In genomic region chr10:66925896-66926719, GRCh38 we compare ENCODE assay signal across 8 cellular contexts. TPM values are rescaled to one million over a fixed set of nuclear protein-coding genes. Genes with fewer than 3 reads are reported as not detected.
DNase-seq lines count a peak whose midpoint lies in the region; ATAC-seq and TF ChIP-seq lines count a peak whose summit lies in the region.

Gene LRRTM3, plus strand, starts transcription at chr10:66926036.

- H4K20me1 ChIP-seq in GM23248 (ENCODE audit: insufficient read depth): no peaks in the 10 kb centered on the region

- H3K36me3 ChIP-seq in GM23248 (ENCODE audit: low read depth) (no peaks in the 10 kb centered on the region), ectodermal cell (ENCODE audit: control insufficient read depth, insufficient read depth, low read length) (no peaks in the 10 kb centered on the region), lung (ENCODE audit: control insufficient read depth in 2 of 2, insufficient read depth in 2 of 2, low read length in 2 of 2) (no peaks in the 10 kb centered on the region), testis (ENCODE audit: low read depth, missing control alignments) (no peaks in the 10 kb centered on the region)

- TF ChIP-seq EP300 in Ishikawa (IDR thresholded peaks at IDR 0.05; ENCODE audit: borderline replicate concordance): no peak

- H3K9me2 ChIP-seq in GM23248 (ENCODE audit: insufficient read depth): no peaks in the 10 kb centered on the region

- no peak within 1 kb of the TSS for H3K9ac ChIP-seq in GM23248

- WGBS in GM23248 (ENCODE audit: low coverage in 1 of 2, low lambda C conversion rate in 2 of 2, missing lambda C conversion rate in 2 of 2), 2 experiments: 11% methylated on average over 14 to 16 of the region's 16 CpGs
- WGBS in ectodermal cell, 2 experiments: 7 to 8% methylated on average over 13 to 15 of the region's 16 CpGs
- WGBS in lung, 2 donors: 5 to 6% methylated on average over 16 of the region's 16 CpGs
- WGBS in testis, 2 donors: 2 to 4% methylated on average over 16 of the region's 16 CpGs

- ATAC-seq in Right ventricle myocardium inferior (peak; percentile 89), lung (ENCODE audit: insufficient read depth, low FRiP score) (peak; percentile 85)

- H3K27me3 ChIP-seq in GM23248 (replicated peaks; ENCODE audit: insufficient read depth) (peaks cover 31% of the 10 kb centered on the region), ectodermal cell (ENCODE audit: control insufficient read depth, insufficient read depth, low read length, poor library complexity, severe bottlenecking) (peaks cover 34% of the 10 kb centered on the region), lung (ENCODE audit: control insufficient read depth, insufficient read depth) (peaks cover 4% of the 10 kb centered on the region), testis (no peaks in the 10 kb centered on the region)

- in situ Hi-C loops in GM23248 (cut with MboI) (no loop called here), SK-MEL-5 (cut with HindIII; ENCODE audit: low pct_unique_long_range_greater_than_20kb, low sequenced_read_pairs) (no loop called here)

- H2AFZ ChIP-seq in GM23248: 0 out of 2 replicates have a peak within 1 kb of the TSS, but pooled peaks have one; percentile 35

- peak; percentile 59 for TF ChIP-seq RAD21 in Ishikawa (IDR thresholded peaks at IDR 0.05; ENCODE audit: low read depth)

- H3K4me2 ChIP-seq in GM23248 (ENCODE audit: unreplicated experiment): peak within 1 kb of the TSS; percentile 65

- no peaks in the 10 kb centered on the region for H3F3A ChIP-seq in GM23248 (ENCODE audit: insufficient read depth)

- H3K4me3 ChIP-seq in GM23248: 0 out of 2 replicates have a peak within 1 kb of the TSS, but pooled peaks have one; percentile 30
- H3K4me3 ChIP-seq in ectodermal cell (ENCODE audit: insufficient read depth, low read depth, low read length): peak within 1 kb of the TSS; percentile 31
- no peak within 1 kb of the TSS for H3K4me3 ChIP-seq in lung
- H3K4me3 ChIP-seq in testis: peak within 1 kb of the TSS in 1 of 2 donors; percentile 46

- no peaks in the 10 kb centered on the region for H3K79me2 ChIP-seq in GM23248 (ENCODE audit: insufficient read depth)

- H3K27ac ChIP-seq in GM23248 (no peak within 1 kb of the TSS), ectodermal cell (ENCODE audit: insufficient read depth, low read depth, low read length, poor library complexity, severe bottlenecking) (no peak within 1 kb of the TSS), lung (ENCODE audit: low read depth in 1 of 2, low read length in 1 of 2) (no peak within 1 kb of the TSS), testis (no peak within 1 kb of the TSS)

- TF ChIP-seq POLR2A in testis (IDR thresholded peaks at IDR 0.05): no peak

- no peaks in the 10 kb centered on the region for H3K9me3 ChIP-seq in GM23248 (ENCODE audit: low read depth)
- no peaks in the 10 kb centered on the region for H3K9me3 ChIP-seq in ectodermal cell (ENCODE audit: control insufficient read depth, low read length)
- H3K9me3 ChIP-seq in lung (ENCODE audit: control insufficient read depth in 2 of 2, insufficient read depth in 1 of 2, low read length in 1 of 2): no peaks in the 10 kb centered on the region
- no peaks in the 10 kb centered on the region for H3K9me3 ChIP-seq in testis

- no peaks in the 10 kb centered on the region for H3K4me1 ChIP-seq in GM23248 (ENCODE audit: insufficient read depth)
- peaks cover 11% of the 10 kb centered on the region for H3K4me1 ChIP-seq in ectodermal cell (ENCODE audit: control insufficient read depth, insufficient read depth, low read length)
- H3K4me1 ChIP-seq in lung (ENCODE audit: control insufficient read depth in 2 of 2, insufficient read depth in 2 of 2, low read length in 2 of 2): no peaks in the 10 kb centered on the region
- H3K4me1 ChIP-seq in testis: peaks cover 8% of the 10 kb centered on the region

- DNase-seq in Right ventricle myocardium inferior (ENCODE audit: missing footprints) (no peak), cardiac septum (ENCODE audit: low spot score) (no peak), GM23248 (peak; percentile 71), SK-MEL-5 (ENCODE audit: low read depth, low spot score) (peak; percentile 79), lung (ENCODE audit: low spot score) (peak; percentile 37), testis (peak; percentile 88)

- no peak for TF ChIP-seq CTCF in lung (IDR thresholded peaks at IDR 0.05; ENCODE audit: control extremely low read depth, extremely low read depth)
- peak; percentile 67 to 76 (median 73) for TF ChIP-seq CTCF in testis (IDR thresholded peaks at IDR 0.05)

- intact Hi-C loops in Right ventricle myocardium inferior (cut with DNase I) (loop anchor here (10.0 kb wide), 2 partner anchors 599 to 611 kb away; no protein-coding TSS in a partner anchor), cardiac septum (cut with DNase I) (no loop called here), testis (cut with DNase I; ENCODE audit: low total_unique reads) (no loop called here)

TF ChIP-seq in Ishikawa, 13 proteins besides CTCF, POLR2A, EP300 and RAD21:
- TF ChIP-seq USF1 (IDR thresholded peaks at IDR 0.05) (0 out of 2 replicates have a peak, but pooled peaks have one; percentile 8), CREB1 (IDR thresholded peaks at IDR 0.05; ENCODE audit: low read depth) (no peak)

RNA-seq across cellular contexts. Expression of gene LRRTM3, which starts in this region (rescaled TPM):
- total RNA-seq in Right ventricle myocardium inferior: not detected
- not detected for total RNA-seq in cardiac septum
- total RNA-seq in GM23248 (2014; rRNA removed; shearing (Covaris generic)): not detected in 2 replicates
- polyA plus RNA-seq in GM23248 (2016; fragmentation: Nextera tagmentation; extraction: Ambion mirVana): not detected in 2 replicates
- total RNA-seq in SK-MEL-5 (2014; rRNA removed; shearing (Covaris generic)): not detected in 2 replicates
- polyA plus RNA-seq in SK-MEL-5 (2015; cell fraction: cytosol; rRNA removed): not detected in 2 replicates
- polyA plus RNA-seq in SK-MEL-5 (2015; cell fraction: nucleus; rRNA removed): not detected in 2 replicates
- polyA plus RNA-seq in ectodermal cell (2013, experiment 1 of 4): 0.26 TPM
- polyA plus RNA-seq in ectodermal cell (2013, experiment 2 of 4): 0.18 TPM
- 0.53 TPM for polyA plus RNA-seq in ectodermal cell (2013, experiment 3 of 4)
- polyA plus RNA-seq in ectodermal cell (2013, experiment 4 of 4): 0.36 TPM
- under 1 TPM; 0.06 to 0.68 TPM for total RNA-seq in lung
- under 1 TPM in 1 of 2 donors, not detected in 1; 0.02 TPM for polyA plus RNA-seq in lung
- total RNA-seq in testis: 10 to 100 TPM in 1 of 2 donors, under 1 TPM in 1; 0.94 to 10.5 TPM
- 14.0 TPM for polyA plus RNA-seq in testis (ENCODE audit: insufficient read depth, low read depth, low replicate concordance)

Comparison
In these comparisons a context has a peak if more than half of its experiments do, and no peak if none do; other contexts are left out.
1. RNA of gene LRRTM3 (polyA plus RNA-seq): 14.0 TPM in testis (single experiment); 0.02 TPM in lung and not detected in GM23248; every median in the first group is over 10 times any median in the second.
2. Peak in ATAC-seq in Right ventricle myocardium inferior; RNA of the gene not detected or under 1 TPM.
3. Peak in DNase-seq, H3K4me3 ChIP-seq and H3K4me2 ChIP-seq in GM23248; RNA of the gene not detected or under 1 TPM.
4. Peak in DNase-seq in SK-MEL-5; RNA of the gene not detected or under 1 TPM.
5. Peak in DNase-seq and ATAC-seq in lung; RNA of the gene not detected or under 1 TPM.